In the genomic region with DNA sequence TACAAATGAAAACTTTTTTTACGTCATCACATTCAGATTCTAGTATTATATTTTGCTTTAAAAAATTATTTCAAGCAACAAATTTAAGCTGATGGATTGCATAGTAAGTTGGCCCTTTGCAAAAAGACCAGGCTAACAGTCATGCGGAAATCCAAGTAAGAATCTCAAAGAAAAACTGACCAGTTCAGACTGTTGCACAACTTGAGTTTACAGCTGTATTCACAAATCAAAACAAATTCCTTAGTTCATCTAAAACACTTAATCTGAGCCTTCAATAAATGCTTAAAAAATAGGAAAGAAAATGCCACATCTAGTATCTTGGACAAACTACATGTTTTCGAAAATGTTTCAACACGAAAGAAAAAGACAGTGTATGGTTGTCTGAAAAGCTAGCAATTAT, we compare ENCODE assay signal across 8 cellular contexts. TPM values are rescaled to one million over a fixed set of nuclear protein-coding genes. Genes with fewer than 3 reads are reported as not detected.
A peak's percentile ranks its signal among the peaks of the same experiment; 100 is the strongest.
DNase-seq lines count a peak whose midpoint lies in the region; ATAC-seq, FAIRE-seq and TF ChIP-seq lines count a peak whose summit lies in the region.

No MANE protein-coding gene starts in this region.

- peaks cover 47% of the 10 kb centered on the region for H3K36me3 ChIP-seq in HUES64 (ENCODE audit: insufficient read depth, low read length)
- H3K36me3 ChIP-seq in mucosa of stomach (ENCODE audit: control insufficient read depth, insufficient read depth, low read length), result peaks cover 4% of the 10 kb centered on the region

- no peak for TF ChIP-seq CTCF in 22Rv1 (IDR thresholded peaks at IDR 0.05)

- peak overlapping the region; percentile 93 for H3K4me3 Mint-ChIP-seq in central memory CD8-positive, alpha-beta T cell

- no peaks in the 10 kb centered on the region for H3K27me3 Mint-ChIP-seq in central memory CD8-positive, alpha-beta T cell

- H3K27ac ChIP-seq in 22Rv1 (peak overlapping the region; percentile 84), HUES64 (ENCODE audit: low read depth, low read length) (no peak overlapping the region)

- H3K9ac ChIP-seq in HUES64 (ENCODE audit: low read depth, low read length) (peak overlapping the region; percentile 99), mucosa of stomach (ENCODE audit: low read length) (peak overlapping the region; percentile 84)

- DNase-seq in central memory CD8-positive, alpha-beta T cell (ENCODE audit: low spot score in 2 of 2), result no peak
- DNase-seq in HTR-8/SVneo (ENCODE audit: insufficient read length, low spot score) (no peak), posterior cingulate gyrus (no peak), midbrain (lab: John Stamatoyannopoulos, UW) (no peak)

- H3K4me1 ChIP-seq in HUES64 (ENCODE audit: insufficient read depth, low read length) (peaks cover 10% of the 10 kb centered on the region; the same call in 1 of the 2 replicates), mucosa of stomach (ENCODE audit: control insufficient read depth, insufficient read depth, low read length) (peaks cover 10% of the 10 kb centered on the region)

- intact Hi-C loops in posterior cingulate gyrus (cut with DNase I), result loop anchor here (10.0 kb wide), 1 partner anchor 1083 kb away; no protein-coding TSS in a partner anchor

- H3K4me3 ChIP-seq in HUES64 (ENCODE audit: low read length) (peak overlapping the region; percentile 93), mucosa of stomach (ENCODE audit: low read length) (peak overlapping the region; percentile 22)

- H3K9me3 Mint-ChIP-seq in central memory CD8-positive, alpha-beta T cell, result no peaks in the 10 kb centered on the region

- no peak for ATAC-seq in central memory CD8-positive, alpha-beta T cell (replicated peaks; ENCODE audit: extremely low read depth, poor library complexity, severe bottlenecking)
- ATAC-seq in GM19023 (IDR thresholded peaks at IDR 0.05; ENCODE audit: unreplicated experiment), result no peak

- H3K9me3 ChIP-seq in HUES64 (ENCODE audit: insufficient read depth, low read depth, low read length), result no peaks in the 10 kb centered on the region
- H3K9me3 ChIP-seq in mucosa of stomach (ENCODE audit: control insufficient read depth, low read length), result no peaks in the 10 kb centered on the region

- WGBS in HUES64, result 76% methylated on average over 1 of the region's 4 CpGs

- FAIRE-seq in HTR-8/SVneo (lab: Jason Lieb, UNC), result no peak

- peaks cover 48% of the 10 kb centered on the region for H3K4me1 Mint-ChIP-seq in central memory CD8-positive, alpha-beta T cell

- H3K36me3 Mint-ChIP-seq in central memory CD8-positive, alpha-beta T cell (ENCODE audit: insufficient read depth), result peaks cover 45% of the 10 kb centered on the region

- peak overlapping the region; percentile 99 for H3K27ac Mint-ChIP-seq in central memory CD8-positive, alpha-beta T cell (ENCODE audit: low read depth)

- no peaks in the 10 kb centered on the region for H3K27me3 ChIP-seq in HUES64 (ENCODE audit: insufficient read depth, low read length)
- H3K27me3 ChIP-seq in mucosa of stomach (ENCODE audit: control insufficient read depth, insufficient read depth, low read length), result no peaks in the 10 kb centered on the region

RNA-seq across cellular contexts. Expression of a gene that starts 0.8 kb away (rescaled TPM):
- 55.4 TPM for polyA plus RNA-seq in HUES64 (2013, experiment 1 of 2)
- polyA plus RNA-seq in HUES64 (2013, experiment 2 of 2), result 57.4 TPM

RNA-seq across cellular contexts. Expression of a gene that starts 1.0 kb away (rescaled TPM):
- 8.7 TPM for polyA plus RNA-seq in HUES64 (2013, experiment 1 of 2)
- 6.8 TPM for polyA plus RNA-seq in HUES64 (2013, experiment 2 of 2)
